ENCODE assay signal across 1 cellular context in genomic region chr2:230827774-230828271, GRCh38.
TF ChIP-seq lines count a peak whose summit lies in the region.

No MANE protein-coding gene starts in this region.

TF ChIP-seq in HepG2, 621 proteins besides CTCF, POLR2A, EP300 and RAD21 (continued from another document):
- TF ChIP-seq ZBTB43 (CRISPR knock-in tag; conservative IDR thresholded peaks at IDR 0.05): no peak
- TF ChIP-seq TARDBP (CRISPR knock-in tag; IDR thresholded peaks at IDR 0.05): no peak
- TF ChIP-seq ZNF234 (CRISPR knock-in tag; conservative IDR thresholded peaks at IDR 0.05): no peak
- TF ChIP-seq HNRNPUL1 (IDR thresholded peaks at IDR 0.05; ENCODE audit: low read depth, low read length): no peak
- TF ChIP-seq ZNF562 (CRISPR knock-in tag; IDR thresholded peaks at IDR 0.05; ENCODE audit: borderline replicate concordance): no peak
- no peak for TF ChIP-seq GTF3A (CRISPR knock-in tag; conservative IDR thresholded peaks at IDR 0.05)
- no peak for TF ChIP-seq NR2C2 (CRISPR knock-in tag; IDR thresholded peaks at IDR 0.05; ENCODE audit: borderline replicate concordance)
- TF ChIP-seq ATF7 (IDR thresholded peaks at IDR 0.05): no peak
- TF ChIP-seq ATF7 (CRISPR knock-in tag; IDR thresholded peaks at IDR 0.05): no peak
- no peak for TF ChIP-seq NCOR1 (IDR thresholded peaks at IDR 0.05; ENCODE audit: borderline replicate concordance, low read length)
- TF ChIP-seq XBP1 (CRISPR knock-in tag; IDR thresholded peaks at IDR 0.05): no peak
- no peak for TF ChIP-seq FOXO4 (CRISPR knock-in tag; conservative IDR thresholded peaks at IDR 0.05)
- TF ChIP-seq ZNF891 (CRISPR knock-in tag; IDR thresholded peaks at IDR 0.05): no peak
- TF ChIP-seq ERF (CRISPR knock-in tag; IDR thresholded peaks at IDR 0.05): no peak
- no peak for TF ChIP-seq SMARCE1 (IDR thresholded peaks at IDR 0.05; ENCODE audit: borderline replicate concordance)
- TF ChIP-seq SAP130 (CRISPR knock-in tag; IDR thresholded peaks at IDR 0.05; ENCODE audit: low read depth): no peak
TF ChIP-seq in HepG2: peak in this region for 0.
